ENCODE assay signal across 17 cellular contexts in the genomic region with DNA sequence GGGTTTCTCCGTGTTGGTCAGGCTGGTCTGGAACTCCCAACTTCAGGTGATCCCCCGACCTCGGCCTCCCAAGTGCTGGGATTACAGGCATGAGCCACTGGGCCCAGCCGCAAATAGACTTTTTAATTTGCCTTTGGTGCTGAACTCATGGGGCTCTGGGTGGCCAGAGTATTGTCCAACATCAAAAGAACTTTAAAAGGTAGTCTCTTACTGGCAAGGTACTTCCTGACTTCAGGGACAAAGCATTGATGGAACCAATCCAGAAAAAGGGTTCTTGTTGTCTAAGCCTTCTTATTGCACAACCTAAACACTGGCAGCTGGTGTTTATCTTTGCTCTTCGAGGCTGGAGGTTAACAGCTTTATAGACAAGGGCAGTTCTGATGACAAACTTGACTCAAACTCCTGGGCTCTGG. TPM values are rescaled to one million over a fixed set of nuclear protein-coding genes. Genes with fewer than 3 reads are reported as not detected.
DNase-seq lines count a peak whose midpoint lies in the region; ATAC-seq and TF ChIP-seq lines count a peak whose summit lies in the region.
"Had no signal": no experiment of that assay in that cellular context is flagged by ENCODE, and none has a peak within 500 bp of the region (broad histone marks: within the 10 kb centered on the region; RNA-seq: fewer than 3 reads in every experiment).

No MANE protein-coding gene starts in this region.

- H3K9me3 ChIP-seq in lower lobe of right lung: no peaks in the 10 kb centered on the region
- H3K9me3 ChIP-seq: heart right ventricle, SJCRH30, uterus had no signal

- no peak for TF ChIP-seq CTCF in cardiac fibroblast (IDR thresholded peaks at IDR 0.05; ENCODE audit: low read depth, low read length)
- TF ChIP-seq CTCF in lower lobe of right lung (IDR thresholded peaks at IDR 0.05): no peak

- DNase-seq in EL (peak; percentile 28), NCI-H2029 (lab: John Stamatoyannopoulos, UW) (peak; percentile 86), cardiac fibroblast (ENCODE audit: low read depth in 2 of 2) (peak; percentile 57 to 61), lower lobe of right lung (no peak), cerebellar nuclear complex (lab: John Stamatoyannopoulos, UW) (no peak)
- no peak for DNase-seq in activated CD8-positive, alpha-beta memory T cell treated with anti-CD3 and anti-CD28 coated beads for 24 hours
- DNase-seq: anterior cingulate cortex, DND-41, heart right ventricle, SJCRH30, uterus had no signal

- peaks cover 50% of the 10 kb centered on the region for H3K36me3 ChIP-seq in lower lobe of right lung
- H3K36me3 ChIP-seq: uterus had no signal

- ATAC-seq in lower lobe of right lung (no peak), GM18907 (IDR thresholded peaks at IDR 0.05; ENCODE audit: unreplicated experiment) (no peak), HG03521 (IDR thresholded peaks at IDR 0.05; ENCODE audit: unreplicated experiment) (no peak)
- ATAC-seq: activated T-helper 17 cell treated with anti-CD3 and anti-CD28 coated beads, Interleukin-2, amount 50 U/mL, for 72 hours; heart right ventricle had no signal

- no peak overlapping the region for H3K4me3 ChIP-seq in cardiac fibroblast (replicated peaks in 1 of 2; ENCODE audit: low read depth in 2 of 2, low read length in 2 of 2)
- no peak overlapping the region for H3K4me3 ChIP-seq in lower lobe of right lung
- H3K4me3 ChIP-seq: coronary artery, heart right ventricle, SJCRH30, uterus had no signal

- peak overlapping the region; percentile 42 for H3K27ac ChIP-seq in lower lobe of right lung
- H3K27ac ChIP-seq: coronary artery, heart right ventricle, KMS-11, parathyroid adenoma, SJCRH30, uterus had no signal

- peaks cover 8% of the 10 kb centered on the region for H3K4me1 ChIP-seq in lower lobe of right lung

- H3K27me3 ChIP-seq in lower lobe of right lung (ENCODE audit: low read depth): no peaks in the 10 kb centered on the region
- H3K27me3 ChIP-seq: heart right ventricle, SJCRH30, uterus had no signal

- intact Hi-C loops in lower lobe of right lung (cut with DNase I): no loop called here

RNA-seq across cellular contexts. Expression of gene KTI12, which starts 3.8 kb away (rescaled TPM):
- 8.6 TPM for total RNA-seq in lower lobe of right lung

RNA-seq across cellular contexts. Expression of gene TXNDC12, which starts 17.6 kb away (rescaled TPM):
- total RNA-seq in lower lobe of right lung: 55.5 TPM

RNA-seq across cellular contexts. Expression of gene BTF3L4, which starts 18.7 kb away (rescaled TPM):
- total RNA-seq in lower lobe of right lung: 33.8 TPM

RNA-seq across cellular contexts. Expression of gene RAB3B, which starts 46.9 kb away (rescaled TPM):
- 0.06 TPM for total RNA-seq in lower lobe of right lung

Comparison
In these comparisons a context has a peak if more than half of its experiments do, and no peak if none do; other contexts are left out.
1. DNase-seq: peak in EL (single experiment), NCI-H2029 (single experiment) and cardiac fibroblast (2 of 2); none in lower lobe of right lung (single experiment), activated CD8-positive, alpha-beta memory T cell treated with anti-CD3 and anti-CD28 coated beads for 24 hours (single experiment) and cerebellar nuclear complex (0 of 2).